9 cellular contexts compared by ENCODE assay signal in the genomic region with DNA sequence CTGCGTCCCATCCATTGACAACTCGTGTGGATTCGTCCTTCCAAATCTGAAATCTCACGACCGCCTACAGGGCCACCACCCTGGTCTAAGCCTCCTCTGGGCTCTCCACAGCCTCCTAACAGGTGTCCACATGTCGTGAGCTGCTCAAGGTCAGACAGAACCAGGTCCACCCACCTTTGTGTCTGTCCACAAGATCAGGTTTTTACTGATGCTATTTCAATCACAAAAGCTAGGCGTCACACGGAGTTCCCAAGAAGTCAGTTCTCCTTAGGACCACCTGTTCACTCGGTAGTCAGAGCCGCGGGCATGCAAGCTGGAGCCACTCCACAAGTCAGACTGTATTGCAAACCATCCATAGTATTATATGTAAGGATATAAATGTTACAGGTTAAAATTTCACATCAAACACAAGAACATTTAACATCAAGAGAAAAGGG. TPM values are rescaled to one million over a fixed set of nuclear protein-coding genes. Genes with fewer than 3 reads are reported as not detected.
A peak's percentile ranks its signal among the peaks of the same experiment; 100 is the strongest.
DNase-seq lines count a peak whose midpoint lies in the region; ATAC-seq, FAIRE-seq and TF ChIP-seq lines count a peak whose summit lies in the region.
"Had no signal": no experiment of that assay in that cellular context is flagged by ENCODE, and none has a peak within 500 bp of the region (broad histone marks: within the 10 kb centered on the region; RNA-seq: fewer than 3 reads in every experiment).

No MANE protein-coding gene starts in this region.

- H2AFZ ChIP-seq in DND-41 (ENCODE audit: low read depth, low read length), result peak overlapping the region; percentile 83
- H2AFZ ChIP-seq in PC-3 (ENCODE audit: low read length), result peak overlapping the region; percentile 77; the same call in 1 of the 2 replicates
- peak overlapping the region; percentile 87 for H2AFZ ChIP-seq in endothelial cell of umbilical vein (ENCODE audit: low read depth, low read length)

- TF ChIP-seq CTCF in DND-41 (IDR thresholded peaks at IDR 0.05; ENCODE audit: borderline replicate concordance, extremely low read depth, low read length, poor library complexity, severe bottlenecking), result no peak
- no peak for TF ChIP-seq CTCF in PC-3 (conservative IDR thresholded peaks at IDR 0.05; ENCODE audit: low read depth, low read length)
- no peak for TF ChIP-seq CTCF in endothelial cell of umbilical vein (IDR thresholded peaks at IDR 0.05; ENCODE audit: extremely low read depth in 1 of 2, insufficient read depth in 1 of 2, low read depth in 1 of 2, low read length in 2 of 2)
- no peak for TF ChIP-seq CTCF in progenitor cell of endocrine pancreas (IDR thresholded peaks at IDR 0.05; ENCODE audit: unreplicated experiment)

- no peaks in the 10 kb centered on the region for H3K9me1 ChIP-seq in endothelial cell of umbilical vein (replicated peaks; ENCODE audit: control insufficient read depth, extremely low read depth, insufficient read depth, low read length)

- peaks cover 3% of the 10 kb centered on the region for H3K27me3 ChIP-seq in DND-41 (ENCODE audit: insufficient read depth, low read length, poor library complexity)
- no peaks in the 10 kb centered on the region for H3K27me3 ChIP-seq in PC-3 (ENCODE audit: low read length)
- H3K27me3 ChIP-seq in endothelial cell of umbilical vein (ENCODE audit: control insufficient read depth in 2 of 2, insufficient read depth in 2 of 2, low read length in 2 of 2), result peaks cover 6 to 10% of the 10 kb centered on the region in 2 experiments

- peak overlapping the region; percentile 15 for H3K27ac ChIP-seq in DND-41 (ENCODE audit: low read length)
- H3K27ac ChIP-seq in PC-3 (ENCODE audit: low read length), result no peak overlapping the region
- H3K27ac ChIP-seq in endothelial cell of umbilical vein (ENCODE audit: insufficient read depth, low read depth, low read length), result no peak overlapping the region

- TF ChIP-seq POLR2A in endothelial cell of umbilical vein (IDR thresholded peaks at IDR 0.05; ENCODE audit: low read depth, low read length), result no peak

- H3K9me3 ChIP-seq in DND-41 (ENCODE audit: insufficient read depth, low read length, severe bottlenecking) (no peaks in the 10 kb centered on the region), PC-3 (ENCODE audit: low read length) (no peaks in the 10 kb centered on the region), endothelial cell of umbilical vein (replicated peaks; ENCODE audit: control insufficient read depth, insufficient read depth, low read length) (no peaks in the 10 kb centered on the region)

- H4K20me1 ChIP-seq in DND-41 (ENCODE audit: insufficient read depth, low read length), result no peaks in the 10 kb centered on the region
- H4K20me1 ChIP-seq in PC-3 (ENCODE audit: low read length), result no peaks in the 10 kb centered on the region
- no peaks in the 10 kb centered on the region for H4K20me1 ChIP-seq in endothelial cell of umbilical vein (replicated peaks; ENCODE audit: control insufficient read depth, extremely low read depth, insufficient read depth, low read length)

- no peaks in the 10 kb centered on the region for H3K9me2 ChIP-seq in PC-3 (replicated peaks; ENCODE audit: low read length)

- H3K79me2 ChIP-seq in DND-41 (ENCODE audit: insufficient read depth, low read length) (peaks cover 9% of the 10 kb centered on the region), PC-3 (ENCODE audit: low read length) (peaks cover 19% of the 10 kb centered on the region), endothelial cell of umbilical vein (ENCODE audit: control insufficient read depth, insufficient read depth, low read length) (peaks cover 3% of the 10 kb centered on the region)

- H3K4me3 Mint-ChIP-seq in progenitor cell of endocrine pancreas (ENCODE audit: low read depth), result peak overlapping the region; percentile 77

- H3K27ac Mint-ChIP-seq in progenitor cell of endocrine pancreas, result peak overlapping the region; percentile 74

- ATAC-seq in DND-41 (ENCODE audit: insufficient read depth, low read depth) (no peak; the same call in 2 of the 3 replicates), PC-3 (no peak), HG03520 (IDR thresholded peaks at IDR 0.05; ENCODE audit: unreplicated experiment) (no peak)

- DNase-seq in DND-41, result no peak
- no peak for DNase-seq in PC-3
- DNase-seq in endothelial cell of umbilical vein (ENCODE audit: low read depth, low spot score), result no peak
- no peak for DNase-seq in progenitor cell of endocrine pancreas (ENCODE audit: low spot score, unreplicated experiment)
- DNase-seq in amniotic stem cell (lab: John Stamatoyannopoulos, UW), result no peak
- DNase-seq in NCI-H748 treated with DMSO at 0.1 percent for 48 hours (lab: John Stamatoyannopoulos, UW), result no peak
- DNase-seq in HuH-7.5 (ENCODE audit: low spot score), result no peak

- H3K36me3 Mint-ChIP-seq in progenitor cell of endocrine pancreas (ENCODE audit: insufficient read depth), result no peaks in the 10 kb centered on the region

- intact Hi-C loops in PC-3 (cut with micrococcal nuclease) (no loop called here), endothelial cell of umbilical vein (cut with micrococcal nuclease) (loop anchor here (1.0 kb wide), 2 partner anchors 57 to 104 kb away; no protein-coding TSS in a partner anchor)

- H3K4me1 ChIP-seq in DND-41 (ENCODE audit: insufficient read depth, low read length) (peaks cover 30% of the 10 kb centered on the region), PC-3 (ENCODE audit: insufficient read depth, low read length) (peaks cover 10% of the 10 kb centered on the region; the same call in 1 of the 2 replicates), endothelial cell of umbilical vein (ENCODE audit: control insufficient read depth, extremely low read depth, insufficient read depth, low read length) (peaks cover 3% of the 10 kb centered on the region)

- POLR2A ChIA-PET in PC-3 (lab: Charles Lee; ENCODE audit: unreplicated experiment) (no interaction called here), endothelial cell of umbilical vein (lab: Charles Lee) (no interaction called here)

- H3K27me3 Mint-ChIP-seq in progenitor cell of endocrine pancreas, result peaks cover 26% of the 10 kb centered on the region

- H3K4me2 ChIP-seq in DND-41 (ENCODE audit: insufficient read depth, low read length) (peak overlapping the region; percentile 78), PC-3 (ENCODE audit: low read length) (peak overlapping the region; percentile 81; the same call in 1 of the 2 replicates), endothelial cell of umbilical vein (ENCODE audit: insufficient read depth, low read length) (peak overlapping the region; percentile 40)

- no peak for FAIRE-seq in endothelial cell of umbilical vein (lab: Jason Lieb, UNC)

- H3F3A ChIP-seq in PC-3 (ENCODE audit: low read length, unreplicated experiment), result no peaks in the 10 kb centered on the region

- H3K36me3 ChIP-seq in DND-41 (ENCODE audit: insufficient read depth, low read length) (peaks cover 12% of the 10 kb centered on the region; the same call in 1 of the 2 replicates), PC-3 (ENCODE audit: low read depth, low read length) (no peaks in the 10 kb centered on the region), endothelial cell of umbilical vein (ENCODE audit: control insufficient read depth in 2 of 2, extremely low read depth in 1 of 2, insufficient read depth in 2 of 2, low read length in 2 of 2) (no peaks in the 10 kb centered on the region)

- H3K9ac ChIP-seq in DND-41 (ENCODE audit: low read depth, low read length) (peak overlapping the region; percentile 69), PC-3 (ENCODE audit: low read length) (no peak overlapping the region), endothelial cell of umbilical vein (replicated peaks; ENCODE audit: extremely low read depth, insufficient read depth, low read length) (no peak overlapping the region)

- no peaks in the 10 kb centered on the region for H3K9me3 Mint-ChIP-seq in progenitor cell of endocrine pancreas (ENCODE audit: low read depth)

- H3K4me3 ChIP-seq in DND-41 (ENCODE audit: low read depth in 1 of 2, low read length in 2 of 2), result peak overlapping the region in 1 of 2 experiments; percentile 64; a peak in 2 of 4 replicates
- H3K4me3 ChIP-seq in PC-3 (ENCODE audit: low read length), result peak overlapping the region; percentile 69; the same call in 1 of the 2 replicates
- no peak overlapping the region for H3K4me3 ChIP-seq in endothelial cell of umbilical vein (replicated peaks in 1 of 3; ENCODE audit: insufficient read depth in 1 of 3, low read depth in 1 of 3, low read length in 3 of 3)

- BruUV-seq in PC-3 (replicated peaks; lab: Mats Ljungman, UMichigan) (no TSS peak), endothelial cell of umbilical vein (replicated peaks; lab: Mats Ljungman, UMichigan) (no TSS peak)

- CTCF ChIA-PET in PC-3 (lab: Charles Lee), result interaction anchor here (1.0 kb wide), 2 partner anchors 8 to 67 kb away, joined by 3 to 5 read pairs; no protein-coding TSS in a partner anchor
- CTCF ChIA-PET in endothelial cell of umbilical vein (lab: Charles Lee), result interaction anchor here (1.0 to 2.6 kb wide), 18 partner anchors 8 to 849 kb away, joined by 4 to 27 read pairs (median 8); a partner anchor contains a TSS

- dilution Hi-C loops in endothelial cell of umbilical vein (cut with MboI; ENCODE audit: extremely low pct_ligation_motif_present, low sequenced_read_pairs), result no loop called here

- H3K4me1 Mint-ChIP-seq in progenitor cell of endocrine pancreas (ENCODE audit: low read depth), result no peaks in the 10 kb centered on the region

RNA-seq across cellular contexts. Expression of a gene that starts 0.5 kb away (rescaled TPM):
- total RNA-seq in PC-3 (2014; rRNA removed) (128 and 176 TPM in 2 replicates), endothelial cell of umbilical vein (34.3 and 37.7 TPM in 2 replicates), progenitor cell of endocrine pancreas (33.9 and 39.0 TPM in 2 replicates)
- 120 and 131 TPM in 2 replicates for polyA plus RNA-seq in endothelial cell of umbilical vein
- 65.8 and 81.7 TPM in 2 replicates for polyA plus RNA-seq in endothelial cell of umbilical vein (2011; cell fraction: cytosol; rRNA removed)
- polyA plus RNA-seq in endothelial cell of umbilical vein (2011; cell fraction: nucleus; rRNA removed), result 22.2 and 25.2 TPM in 2 replicates
- polyA plus RNA-seq in endothelial cell of umbilical vein (2012), result 30.6 and 50.9 TPM in 2 replicates
- polyA minus RNA-seq in endothelial cell of umbilical vein, result 17.8 and 20.9 TPM in 2 replicates
- polyA minus RNA-seq in endothelial cell of umbilical vein (2011; cell fraction: cytosol; rRNA and poly(A)+ RNA removed), result 58.5 TPM
- 5.5 and 6.8 TPM in 2 replicates for polyA minus RNA-seq in endothelial cell of umbilical vein (2011; cell fraction: nucleus; rRNA and poly(A)+ RNA removed)

RNA-seq across cellular contexts. Expression of a gene that starts 13.5 kb away (rescaled TPM):
- not detected in 2 replicates for total RNA-seq in PC-3 (2014; rRNA removed)
- 0.12 TPM in 1 of 2 replicates, not detected in the other for total RNA-seq in endothelial cell of umbilical vein
- polyA plus RNA-seq in endothelial cell of umbilical vein, result 0.06 TPM in 2 replicates
- polyA plus RNA-seq in endothelial cell of umbilical vein (2011; cell fraction: cytosol; rRNA removed), result 0.01 TPM in 2 replicates
- polyA plus RNA-seq in endothelial cell of umbilical vein (2011; cell fraction: nucleus; rRNA removed), result 0.10 and 0.14 TPM in 2 replicates
- polyA plus RNA-seq in endothelial cell of umbilical vein (2012), result 0.04 and 0.07 TPM in 2 replicates
- polyA minus RNA-seq in endothelial cell of umbilical vein, result 0.06 and 0.19 TPM in 2 replicates
- not detected for polyA minus RNA-seq in endothelial cell of umbilical vein (2011; cell fraction: cytosol; rRNA and poly(A)+ RNA removed)
- 0.10 and 0.14 TPM in 2 replicates for polyA minus RNA-seq in endothelial cell of umbilical vein (2011; cell fraction: nucleus; rRNA and poly(A)+ RNA removed)
- total RNA-seq in progenitor cell of endocrine pancreas, result 1.4 and 1.7 TPM in 2 replicates
- total RNA-seq: subcutaneous adipose tissue had no signal

RNA-seq across cellular contexts. Expression of a gene that starts 47.8 kb away (rescaled TPM):
- 30.4 and 43.8 TPM in 2 replicates for total RNA-seq in PC-3 (2014; rRNA removed)
- 43.9 and 46.0 TPM in 2 replicates for total RNA-seq in endothelial cell of umbilical vein
- polyA plus RNA-seq in endothelial cell of umbilical vein, result 36.5 and 38.7 TPM in 2 replicates
- 13.9 and 16.1 TPM in 2 replicates for polyA plus RNA-seq in endothelial cell of umbilical vein (2011; cell fraction: cytosol; rRNA removed)
- 209 and 248 TPM in 2 replicates for polyA plus RNA-seq in endothelial cell of umbilical vein (2011; cell fraction: nucleus; rRNA removed)
- 15.4 and 24.4 TPM in 2 replicates for polyA plus RNA-seq in endothelial cell of umbilical vein (2012)
- 48.9 and 51.7 TPM in 2 replicates for polyA minus RNA-seq in endothelial cell of umbilical vein
- polyA minus RNA-seq in endothelial cell of umbilical vein (2011; cell fraction: cytosol; rRNA and poly(A)+ RNA removed), result 10.0 TPM
- 59.2 and 76.5 TPM in 2 replicates for polyA minus RNA-seq in endothelial cell of umbilical vein (2011; cell fraction: nucleus; rRNA and poly(A)+ RNA removed)
- total RNA-seq in progenitor cell of endocrine pancreas, result 57.0 and 61.1 TPM in 2 replicates

RNA-seq across cellular contexts. Expression of a gene that starts 58.8 kb away (rescaled TPM):
- 35.0 and 44.3 TPM in 2 replicates for total RNA-seq in PC-3 (2014; rRNA removed)
- total RNA-seq in endothelial cell of umbilical vein, result 34.4 and 36.2 TPM in 2 replicates
- polyA plus RNA-seq in endothelial cell of umbilical vein, result 55.8 and 61.5 TPM in 2 replicates
- 37.8 and 42.6 TPM in 2 replicates for polyA plus RNA-seq in endothelial cell of umbilical vein (2011; cell fraction: cytosol; rRNA removed)
- polyA plus RNA-seq in endothelial cell of umbilical vein (2011; cell fraction: nucleus; rRNA removed), result 47.5 and 47.9 TPM in 2 replicates
- 21.5 and 25.2 TPM in 2 replicates for polyA plus RNA-seq in endothelial cell of umbilical vein (2012)
- 37.6 and 53.2 TPM in 2 replicates for polyA minus RNA-seq in endothelial cell of umbilical vein
- polyA minus RNA-seq in endothelial cell of umbilical vein (2011; cell fraction: cytosol; rRNA and poly(A)+ RNA removed), result 26.0 TPM
- polyA minus RNA-seq in endothelial cell of umbilical vein (2011; cell fraction: nucleus; rRNA and poly(A)+ RNA removed), result 15.8 and 19.1 TPM in 2 replicates
- total RNA-seq in progenitor cell of endocrine pancreas, result 29.1 and 30.3 TPM in 2 replicates
